8 cellular contexts compared by ENCODE assay signal in the genomic region with DNA sequence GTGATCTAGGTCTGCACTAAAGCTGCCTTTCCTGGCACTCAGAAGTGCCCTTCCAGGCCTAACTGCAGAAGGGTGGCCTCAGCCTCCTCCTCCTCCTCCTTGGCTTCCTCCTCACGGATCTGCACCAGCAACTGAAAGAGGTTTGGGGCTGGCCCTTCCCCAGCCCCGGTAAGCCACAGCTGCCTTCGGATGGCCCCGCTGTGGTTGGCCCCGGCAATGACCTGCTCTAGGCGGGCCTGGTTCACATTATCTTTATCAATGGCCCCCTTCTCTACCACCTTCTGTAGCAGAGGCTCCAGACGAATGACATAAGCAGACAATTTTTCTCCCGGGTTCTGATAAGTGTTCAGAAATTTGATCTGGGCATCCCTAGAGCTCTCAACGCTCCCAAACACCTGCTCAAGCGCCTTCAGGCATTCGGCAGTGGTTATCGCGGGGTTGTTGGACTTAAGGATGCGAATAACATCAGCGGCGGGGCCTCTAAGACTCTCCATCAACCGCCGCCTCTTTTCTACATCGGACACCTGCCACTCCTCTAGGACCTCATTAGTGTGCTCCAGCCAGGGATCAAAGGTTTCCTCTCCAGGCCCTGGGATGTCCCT. TPM values are rescaled to one million over a fixed set of nuclear protein-coding genes. Genes with fewer than 3 reads are reported as not detected.
DNase-seq lines count a peak whose midpoint lies in the region; ATAC-seq and TF ChIP-seq lines count a peak whose summit lies in the region.

No MANE protein-coding gene starts in this region.

- H3K36me3 Mint-ChIP-seq in brain: peaks cover 28% of the 10 kb centered on the region

- peak; percentile 5 for ATAC-seq in left lung
- peak; percentile 42 for ATAC-seq in stimulated activated naive CD8-positive, alpha-beta T cell treated with anti-CD3 and anti-CD28 coated beads, Interleukin-15, Interleukin-2, amounts not matched to agents 100 U/mL and 50 U/mL, for 24 hours

- H3K4me3 ChIP-seq in HEK293 (ENCODE audit: low read depth, low read length): peak overlapping the region; percentile 89
- H3K4me3 ChIP-seq in PC-9: peak overlapping the region; percentile 94; the same call in 1 of the 2 replicates
- H3K4me3 ChIP-seq in left lung: peak overlapping the region; percentile 75 to 83

- H3K9me3 Mint-ChIP-seq in brain: peaks cover 0 to 4% (median 0%) of the 10 kb centered on the region in 5 experiments

- peak overlapping the region; percentile 97 for H3K27ac ChIP-seq in HEK293 (ENCODE audit: extremely low read depth, low read depth, low read length)
- H3K27ac ChIP-seq in PC-9: no peak overlapping the region
- H3K27ac ChIP-seq in left lung: peak overlapping the region; percentile 4 to 18

- peaks cover 20% of the 10 kb centered on the region for H3K79me2 ChIP-seq in PC-9 (ENCODE audit: low read depth)

- no peaks in the 10 kb centered on the region; the same call in none of the 2 replicates for H4K20me1 ChIP-seq in PC-9 (ENCODE audit: insufficient read depth)

- no peaks in the 10 kb centered on the region for H3K27me3 ChIP-seq in PC-9 (ENCODE audit: insufficient read depth, low read depth)
- H3K27me3 ChIP-seq in left lung: peaks cover 0 to 16% of the 10 kb centered on the region in 2 donors

- TF ChIP-seq CTCF in HEK293 (tag by site-specific recombination; IDR thresholded peaks at IDR 0.05) (no peak), PC-9 (conservative IDR thresholded peaks at IDR 0.05) (no peak), brain (conservative IDR thresholded peaks at IDR 0.05) (no peak), left lung (IDR thresholded peaks at IDR 0.05) (no peak)

- intact Hi-C loops in PC-9 (cut with micrococcal nuclease; ENCODE audit: unreplicated experiment) (loop anchor here (10.0 kb wide), 1 partner anchor 1198 kb away; no protein-coding TSS in a partner anchor), left lung (cut with DNase I) (no loop called here)

- peaks cover 1 to 22% of the 10 kb centered on the region in 2 experiments; a peak in 2 of 3 replicates for H3K36me3 ChIP-seq in HEK293 (ENCODE audit: control insufficient read depth in 2 of 2, insufficient read depth in 1 of 2, low read length in 2 of 2)
- 0 out of 2 replicates have a peak, but pooled peaks cover 8% of the 10 kb centered on the region for H3K36me3 ChIP-seq in PC-9 (ENCODE audit: low read depth)
- peaks cover 0 to 22% of the 10 kb centered on the region in 2 donors for H3K36me3 ChIP-seq in left lung

- peaks cover 74% of the 10 kb centered on the region for H3K4me1 Mint-ChIP-seq in brain

- POLR2A ChIA-PET in HEK293 (lab: Yijun Ruan, JAX) (interaction anchor here (0.9 to 1.0 kb wide), 2 partner anchors 11 to 19 kb away, joined by 3 to 6 read pairs; no protein-coding TSS in a partner anchor), PC-9 (lab: Charles Lee; ENCODE audit: unreplicated experiment) (interaction anchor here (0.5 to 0.8 kb wide), 2 partner anchors 223 to 294 kb away, joined by 3 to 7 read pairs; no protein-coding TSS in a partner anchor)

- H3K4me2 ChIP-seq in PC-9: peak overlapping the region; percentile 98

- H3K4me3 Mint-ChIP-seq in brain: peak overlapping the region; percentile 94 to 99 (median 97)

- no TSS peak for BruUV-seq in PC-9 (replicated peaks; lab: Mats Ljungman, UMichigan)

- H3K9me2 ChIP-seq in PC-9 (ENCODE audit: insufficient read depth): no peaks in the 10 kb centered on the region

- peaks cover 13% of the 10 kb centered on the region for H3K27me3 Mint-ChIP-seq in brain

- no peaks in the 10 kb centered on the region for H3K9me3 ChIP-seq in HEK293 (ENCODE audit: control insufficient read depth, insufficient read depth, low read depth, low read length)
- no peaks in the 10 kb centered on the region for H3K9me3 ChIP-seq in PC-9 (ENCODE audit: insufficient read depth, low read depth)
- H3K9me3 ChIP-seq in left lung: no peaks in the 10 kb centered on the region

- peaks cover 10% of the 10 kb centered on the region for H3K4me1 ChIP-seq in HEK293 (ENCODE audit: control insufficient read depth, insufficient read depth, low read length)
- H3K4me1 ChIP-seq in PC-9 (replicated peaks; ENCODE audit: insufficient read depth): peaks cover 31% of the 10 kb centered on the region
- peaks cover 8 to 33% of the 10 kb centered on the region in 2 donors for H3K4me1 ChIP-seq in left lung

- no peak overlapping the region for H2AFZ ChIP-seq in PC-9

- H3K27ac Mint-ChIP-seq in brain: peak overlapping the region; percentile 98 to 100 (median 99)

- CTCF ChIA-PET in HEK293 (lab: Yijun Ruan, JAX): interaction anchor here (0.8 to 1.4 kb wide), 3 partner anchors 18 to 174 kb away, joined by 3 read pairs; no protein-coding TSS in a partner anchor
- CTCF ChIA-PET in PC-9 (lab: Charles Lee): no interaction called here

- DNase-seq in COR-L47 (lab: John Stamatoyannopoulos, UW) (peak; percentile 28), PC-9 (no peak), left lung (no peak), middle frontal gyrus (ENCODE audit: extremely low spot score, low spot score) (no peak), AG08396 (ENCODE audit: low spot score) (no peak)
- peak; percentile 66 for DNase-seq in stimulated activated naive CD8-positive, alpha-beta T cell treated with anti-CD3 and anti-CD28 coated beads, Interleukin-15, Interleukin-2, amounts not matched to agents 100 U/mL and 50 U/mL, for 24 hours

- H3F3A ChIP-seq in PC-9 (ENCODE audit: insufficient read depth, low read depth): peaks cover 39% of the 10 kb centered on the region

TF ChIP-seq in HEK293, 187 proteins besides CTCF, POLR2A, EP300 and RAD21 (continues in another document):
- TF ChIP-seq ZNF585B (tag by site-specific recombination; IDR thresholded peaks at IDR 0.05) (no peak), ZNF660 (tag by site-specific recombination; IDR thresholded peaks at IDR 0.05) (0 out of 2 replicates have a peak, but pooled peaks have one; percentile 32), ZNF600 (tag by site-specific recombination; IDR thresholded peaks at IDR 0.05) (peak; percentile 50; the same call in 1 of the 2 replicates), ZNF140 (tag by site-specific recombination; IDR thresholded peaks at IDR 0.05) (no peak), PRDM1 (tag by site-specific recombination; IDR thresholded peaks at IDR 0.05) (no peak), ZIC2 (tag by site-specific recombination; IDR thresholded peaks at IDR 0.05) (no peak), GLIS2 (tag by site-specific recombination; IDR thresholded peaks at IDR 0.05) (no peak), TCF7L2 (IDR thresholded peaks at IDR 0.05; ENCODE audit: borderline replicate concordance, low read depth, low read length) (no peak), ZNF114 (tag by site-specific recombination; IDR thresholded peaks at IDR 0.05) (no peak)
- TF ChIP-seq, protein P1, sequence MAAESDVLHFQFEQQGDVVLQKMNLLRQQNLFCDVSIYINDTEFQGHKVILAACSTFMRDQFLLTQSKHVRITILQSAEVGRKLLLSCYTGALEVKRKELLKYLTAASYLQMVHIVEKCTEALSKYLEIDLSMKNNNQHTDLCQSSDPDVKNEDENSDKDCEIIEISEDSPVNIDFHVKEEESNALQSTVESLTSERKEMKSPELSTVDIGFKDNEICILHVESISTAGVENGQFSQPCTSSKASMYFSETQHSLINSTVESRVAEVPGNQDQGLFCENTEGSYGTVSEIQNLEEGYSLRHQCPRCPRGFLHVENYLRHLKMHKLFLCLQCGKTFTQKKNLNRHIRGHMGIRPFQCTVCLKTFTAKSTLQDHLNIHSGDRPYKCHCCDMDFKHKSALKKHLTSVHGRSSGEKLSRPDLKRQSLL (tag by site-specific recombination; IDR thresholded peaks at IDR 0.05): peak; percentile 97
- TF ChIP-seq, protein P2, sequence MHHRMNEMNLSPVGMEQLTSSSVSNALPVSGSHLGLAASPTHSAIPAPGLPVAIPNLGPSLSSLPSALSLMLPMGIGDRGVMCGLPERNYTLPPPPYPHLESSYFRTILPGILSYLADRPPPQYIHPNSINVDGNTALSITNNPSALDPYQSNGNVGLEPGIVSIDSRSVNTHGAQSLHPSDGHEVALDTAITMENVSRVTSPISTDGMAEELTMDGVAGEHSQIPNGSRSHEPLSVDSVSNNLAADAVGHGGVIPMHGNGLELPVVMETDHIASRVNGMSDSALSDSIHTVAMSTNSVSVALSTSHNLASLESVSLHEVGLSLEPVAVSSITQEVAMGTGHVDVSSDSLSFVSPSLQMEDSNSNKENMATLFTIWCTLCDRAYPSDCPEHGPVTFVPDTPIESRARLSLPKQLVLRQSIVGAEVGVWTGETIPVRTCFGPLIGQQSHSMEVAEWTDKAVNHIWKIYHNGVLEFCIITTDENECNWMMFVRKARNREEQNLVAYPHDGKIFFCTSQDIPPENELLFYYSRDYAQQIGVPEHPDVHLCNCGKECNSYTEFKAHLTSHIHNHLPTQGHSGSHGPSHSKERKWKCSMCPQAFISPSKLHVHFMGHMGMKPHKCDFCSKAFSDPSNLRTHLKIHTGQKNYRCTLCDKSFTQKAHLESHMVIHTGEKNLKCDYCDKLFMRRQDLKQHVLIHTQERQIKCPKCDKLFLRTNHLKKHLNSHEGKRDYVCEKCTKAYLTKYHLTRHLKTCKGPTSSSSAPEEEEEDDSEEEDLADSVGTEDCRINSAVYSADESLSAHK (tag by site-specific recombination; IDR thresholded peaks at IDR 0.05): no peak

RNA-seq across cellular contexts. Expression of a gene that starts 1.5 kb away (rescaled TPM):
- total RNA-seq in PC-9 (2021) (13.6 and 16.8 TPM in 2 replicates), left lung (10 to 100 TPM; 30.8 to 32.4 TPM)
- 135 TPM for polyA plus RNA-seq in brain (ENCODE audit: insufficient read depth, low read depth, low replicate concordance)

Comparison
In these comparisons a context has a peak if more than half of its experiments do, and no peak if none do; other contexts are left out.
1. DNase-seq: peak in COR-L47 (single experiment) and stimulated activated naive CD8-positive, alpha-beta T cell treated with anti-CD3 and anti-CD28 coated beads, Interleukin-15, Interleukin-2, amounts not matched to agents 100 U/mL and 50 U/mL, for 24 hours (single experiment); none in PC-9 (0 of 2), left lung (0 of 2), middle frontal gyrus (single experiment) and AG08396 (single experiment).
2. Peak in every context shown above with its lines, with median percentiles within 50 percentile points of each other: H3K4me3 ChIP-seq.